ENCODE assay signal across 2 cellular contexts in genomic region chr10:83199357-83199756, GRCh38.
TF ChIP-seq lines count a peak whose summit lies in the region.

No MANE protein-coding gene starts in this region.

TF ChIP-seq in liver, 16 proteins besides CTCF, POLR2A, EP300 and RAD21 (continued from another document):
- TF ChIP-seq REST (IDR thresholded peaks at IDR 0.05) (peak; percentile 92), HNF4A (conservative IDR thresholded peaks at IDR 0.05) (no peak)

TF ChIP-seq in HepG2, 621 proteins besides CTCF, POLR2A, EP300 and RAD21 (continued from another document):
- TF ChIP-seq AKNA (CRISPR knock-in tag; IDR thresholded peaks at IDR 0.05; ENCODE audit: borderline replicate concordance): no peak
- TF ChIP-seq AHDC1 (CRISPR knock-in tag; IDR thresholded peaks at IDR 0.05; ENCODE audit: borderline replicate concordance): no peak
- no peak for TF ChIP-seq SP140L (CRISPR knock-in tag; IDR thresholded peaks at IDR 0.05; ENCODE audit: borderline replicate concordance)
- no peak for TF ChIP-seq MAFK (conservative IDR thresholded peaks at IDR 0.05 in 1 of 2, IDR thresholded peaks at IDR 0.05 in 1 of 2; ENCODE audit: low read length in 2 of 2)
- no peak for TF ChIP-seq ZNF660 (CRISPR knock-in tag; IDR thresholded peaks at IDR 0.05; ENCODE audit: borderline replicate concordance, low read depth)
- no peak for TF ChIP-seq PRDM10 (CRISPR knock-in tag; IDR thresholded peaks at IDR 0.05; ENCODE audit: low read depth)
- no peak for TF ChIP-seq ONECUT2 (CRISPR knock-in tag; IDR thresholded peaks at IDR 0.05)
- TF ChIP-seq ZNF781 (CRISPR knock-in tag; IDR thresholded peaks at IDR 0.05; ENCODE audit: borderline replicate concordance, not compliant biosample characterization): no peak
- TF ChIP-seq CEBPB (IDR thresholded peaks at IDR 0.05; ENCODE audit: borderline replicate concordance, low read depth, low read length): no peak
- no peak for TF ChIP-seq ZNF776 (CRISPR knock-in tag; IDR thresholded peaks at IDR 0.05)
- TF ChIP-seq NR2F6 (IDR thresholded peaks at IDR 0.05): no peak
- no peak for TF ChIP-seq NR2F6 (CRISPR knock-in tag; IDR thresholded peaks at IDR 0.05)
- no peak for TF ChIP-seq ZNF607 (CRISPR knock-in tag; IDR thresholded peaks at IDR 0.05; ENCODE audit: borderline replicate concordance)
- no peak for TF ChIP-seq TARDBP (CRISPR knock-in tag; IDR thresholded peaks at IDR 0.05)
